ENCODE assay signal across 17 cellular contexts in the genomic region with DNA sequence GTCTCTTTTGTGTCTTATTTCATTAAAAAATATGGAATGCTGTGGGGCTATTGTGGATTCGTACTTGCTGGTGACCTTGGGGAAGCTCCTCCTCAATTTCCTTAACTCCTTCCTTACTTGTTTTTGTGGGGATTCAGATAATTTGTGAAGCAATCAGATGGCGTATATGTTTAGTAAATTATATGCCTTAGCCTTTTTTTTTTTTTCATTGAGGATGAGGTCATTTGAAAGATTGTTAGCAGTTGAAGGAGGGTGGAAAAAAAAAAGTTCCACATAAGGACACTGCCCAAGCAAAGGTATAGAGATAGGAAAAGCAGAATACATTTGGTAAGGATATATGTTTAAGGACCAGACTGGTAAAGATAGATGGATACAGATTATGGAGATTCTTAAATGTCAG. TPM values are rescaled to one million over a fixed set of nuclear protein-coding genes. Genes with fewer than 3 reads are reported as not detected.
DNase-seq lines count a peak whose midpoint lies in the region; ATAC-seq and TF ChIP-seq lines count a peak whose summit lies in the region.
"Had no signal": no experiment of that assay in that cellular context is flagged by ENCODE, and none has a peak within 500 bp of the region (broad histone marks: within the 10 kb centered on the region; RNA-seq: fewer than 3 reads in every experiment).

No MANE protein-coding gene starts in this region.

- H3K27ac Mint-ChIP-seq in CD14-positive monocyte, result peak overlapping the region; percentile 96 to 100 (median 97)
- H3K27ac Mint-ChIP-seq in effector memory CD8-positive, alpha-beta T cell, result no peak overlapping the region

- intact Hi-C loops in CD14-positive monocyte (cut with micrococcal nuclease), result no loop called here
- intact Hi-C loops in PC-3 (cut with micrococcal nuclease), result no loop called here

- H3K79me2 ChIP-seq in PC-3 (ENCODE audit: low read length), result peaks cover 79% of the 10 kb centered on the region
- H3K79me2 ChIP-seq in hepatocyte, result peaks cover 72% of the 10 kb centered on the region

- ATAC-seq in PC-3 (no peak), GM21367 (IDR thresholded peaks at IDR 0.05; ENCODE audit: unreplicated experiment) (no peak)
- ATAC-seq in effector memory CD8-positive, alpha-beta T cell (replicated peaks), result no peak

- H3K27ac ChIP-seq in PC-3 (ENCODE audit: low read length) (no peak overlapping the region), neutrophil (peak overlapping the region; percentile 99), hepatocyte (no peak overlapping the region)
- H3K27ac ChIP-seq: KMS-11 had no signal

- H3K27me3 Mint-ChIP-seq in CD14-positive monocyte (ENCODE audit: low read depth in 3 of 3), result peaks cover 0 to 3% (median under 1%) of the 10 kb centered on the region in 3 donors
- no peaks in the 10 kb centered on the region for H3K27me3 Mint-ChIP-seq in effector memory CD8-positive, alpha-beta T cell

- H4K20me1 ChIP-seq in PC-3 (ENCODE audit: low read length) (peaks cover 45% of the 10 kb centered on the region), hepatocyte (ENCODE audit: insufficient read depth, poor library complexity, severe bottlenecking) (peaks cover 30% of the 10 kb centered on the region)

- H3K9me3 ChIP-seq in PC-3 (ENCODE audit: low read length) (no peaks in the 10 kb centered on the region), neutrophil (no peaks in the 10 kb centered on the region), hepatocyte (ENCODE audit: low read depth) (no peaks in the 10 kb centered on the region)

- H3K4me1 ChIP-seq in PC-3 (ENCODE audit: insufficient read depth, low read length) (peaks cover 47% of the 10 kb centered on the region), neutrophil (ENCODE audit: control insufficient read depth in 1 of 2, insufficient read depth in 1 of 2, low read depth in 1 of 2, low read length in 1 of 2) (peaks cover 68 to 73% of the 10 kb centered on the region in 2 experiments), hepatocyte (ENCODE audit: insufficient read depth) (peaks cover 21% of the 10 kb centered on the region)

- H3K9me2 ChIP-seq in PC-3 (replicated peaks; ENCODE audit: low read length) (no peaks in the 10 kb centered on the region), hepatocyte (replicated peaks; ENCODE audit: insufficient read depth) (no peaks in the 10 kb centered on the region)

- peaks cover 64% of the 10 kb centered on the region for H3K4me1 Mint-ChIP-seq in CD14-positive monocyte
- H3K4me1 Mint-ChIP-seq in effector memory CD8-positive, alpha-beta T cell (ENCODE audit: low read depth in 2 of 2), result peaks cover 56 to 66% of the 10 kb centered on the region in 2 donors

- H2AFZ ChIP-seq in PC-3 (ENCODE audit: low read length) (no peak overlapping the region), hepatocyte (no peak overlapping the region)

- POLR2A ChIA-PET in PC-3 (lab: Charles Lee; ENCODE audit: unreplicated experiment), result no interaction called here

- peaks cover 0 to 4% (median 0%) of the 10 kb centered on the region in 7 donors for H3K9me3 Mint-ChIP-seq in CD14-positive monocyte
- no peaks in the 10 kb centered on the region for H3K9me3 Mint-ChIP-seq in effector memory CD8-positive, alpha-beta T cell

- H3K9ac ChIP-seq in PC-3 (ENCODE audit: low read length), result no peak overlapping the region
- H3K9ac ChIP-seq: KMS-11 had no signal

- H3F3A ChIP-seq in PC-3 (ENCODE audit: low read length, unreplicated experiment), result no peaks in the 10 kb centered on the region

- TF ChIP-seq CTCF in CD14-positive monocyte (IDR thresholded peaks at IDR 0.05) (no peak), PC-3 (conservative IDR thresholded peaks at IDR 0.05; ENCODE audit: low read depth, low read length) (no peak), neutrophil (IDR thresholded peaks at IDR 0.05) (no peak), hepatocyte (IDR thresholded peaks at IDR 0.05; ENCODE audit: poor library complexity) (no peak)

- H3K4me2 ChIP-seq in PC-3 (ENCODE audit: low read length) (peak overlapping the region; percentile 94; the same call in 1 of the 2 replicates), hepatocyte (no peak overlapping the region)

- H3K4me3 Mint-ChIP-seq in CD14-positive monocyte, result peak overlapping the region; percentile 60 to 90
- H3K4me3 Mint-ChIP-seq in effector memory CD8-positive, alpha-beta T cell, result peak overlapping the region; percentile 0 to 39

- peaks cover 6 to 11% of the 10 kb centered on the region in 2 donors for H3K36me3 Mint-ChIP-seq in CD14-positive monocyte
- peaks cover 11% of the 10 kb centered on the region for H3K36me3 Mint-ChIP-seq in effector memory CD8-positive, alpha-beta T cell (ENCODE audit: insufficient read depth)

- no peaks in the 10 kb centered on the region for H3K36me3 ChIP-seq in PC-3 (ENCODE audit: low read depth, low read length)
- no peaks in the 10 kb centered on the region for H3K36me3 ChIP-seq in neutrophil
- H3K36me3 ChIP-seq in hepatocyte (replicated peaks; ENCODE audit: insufficient read depth, low read depth), result no peaks in the 10 kb centered on the region

- H3K4me3 ChIP-seq in PC-3 (ENCODE audit: low read length) (no peak overlapping the region), neutrophil (ENCODE audit: low read depth in 1 of 2, low read length in 1 of 2) (peak overlapping the region; percentile 89 to 94), hepatocyte (no peak overlapping the region)

- CTCF ChIA-PET in PC-3 (lab: Charles Lee), result no interaction called here

- BruUV-seq in PC-3 (replicated peaks; lab: Mats Ljungman, UMichigan), result no TSS peak

- no peak for DNase-seq in CD14-positive monocyte (ENCODE audit: low spot score)
- DNase-seq in PC-3, result no peak
- no peak for DNase-seq in effector memory CD8-positive, alpha-beta T cell
- no peak for DNase-seq in hepatocyte (ENCODE audit: low spot score)
- DNase-seq in activated CD4-positive, alpha-beta T cell treated with anti-CD3 and anti-CD28 coated beads for 4 hours, result no peak
- DNase-seq in occipital lobe (lab: John Stamatoyannopoulos, UW), result no peak
- DNase-seq: activated naive CD4-positive, alpha-beta T cell; DMS 273 treated with DMSO at 0.1 percent for 48 hours; islet precursor cell; NCI-H1436; NCI-H345; stimulated activated CD4-positive, alpha-beta T cell treated with anti-CD3 and anti-CD28 coated beads, Interleukin-4, amount 100 ng/mL, for 1 hour had no signal

- H3K27me3 ChIP-seq in PC-3 (ENCODE audit: low read length) (no peaks in the 10 kb centered on the region), neutrophil (no peaks in the 10 kb centered on the region), hepatocyte (no peaks in the 10 kb centered on the region)

- 82% methylated on average over 2 of the region's 2 CpGs for WGBS in hepatocyte (ENCODE audit: low lambda C conversion rate, missing lambda C conversion rate)

RNA-seq across cellular contexts. Expression of gene RNF13, which starts 3.3 kb away (rescaled TPM):
- 100 to 1,000 TPM; 462 to 481 TPM for polyA plus RNA-seq in CD14-positive monocyte
- total RNA-seq in PC-3 (2014; rRNA removed), result 33.8 and 43.1 TPM in 2 replicates
- total RNA-seq in hepatocyte, result 62.2 and 81.0 TPM in 2 replicates
- 66.1 and 81.0 TPM in 2 replicates for polyA plus RNA-seq in hepatocyte
- 108 TPM for total RNA-seq in occipital lobe

RNA-seq across cellular contexts. Expression of gene ANKUB1, which starts 24.0 kb away (rescaled TPM):
- polyA plus RNA-seq in CD14-positive monocyte (not detected), hepatocyte (not detected in 2 replicates)
- total RNA-seq in PC-3 (2014; rRNA removed) (not detected in 2 replicates), hepatocyte (not detected in 2 replicates), occipital lobe (0.78 TPM)
- total RNA-seq: glomerular endothelial cell, H1 had no signal
- polyA plus RNA-seq: H1 had no signal

Comparison
In these comparisons a context has a peak if more than half of its experiments do, and no peak if none do; other contexts are left out.
1. H3K27ac Mint-ChIP-seq: peak in CD14-positive monocyte (7 of 7); none in effector memory CD8-positive, alpha-beta T cell (0 of 2).
2. H3K4me3 ChIP-seq: peak in neutrophil (2 of 2); none in PC-3 (single experiment) and hepatocyte (single experiment).